ENCODE assay signal across 1 cellular context in the genomic region with DNA sequence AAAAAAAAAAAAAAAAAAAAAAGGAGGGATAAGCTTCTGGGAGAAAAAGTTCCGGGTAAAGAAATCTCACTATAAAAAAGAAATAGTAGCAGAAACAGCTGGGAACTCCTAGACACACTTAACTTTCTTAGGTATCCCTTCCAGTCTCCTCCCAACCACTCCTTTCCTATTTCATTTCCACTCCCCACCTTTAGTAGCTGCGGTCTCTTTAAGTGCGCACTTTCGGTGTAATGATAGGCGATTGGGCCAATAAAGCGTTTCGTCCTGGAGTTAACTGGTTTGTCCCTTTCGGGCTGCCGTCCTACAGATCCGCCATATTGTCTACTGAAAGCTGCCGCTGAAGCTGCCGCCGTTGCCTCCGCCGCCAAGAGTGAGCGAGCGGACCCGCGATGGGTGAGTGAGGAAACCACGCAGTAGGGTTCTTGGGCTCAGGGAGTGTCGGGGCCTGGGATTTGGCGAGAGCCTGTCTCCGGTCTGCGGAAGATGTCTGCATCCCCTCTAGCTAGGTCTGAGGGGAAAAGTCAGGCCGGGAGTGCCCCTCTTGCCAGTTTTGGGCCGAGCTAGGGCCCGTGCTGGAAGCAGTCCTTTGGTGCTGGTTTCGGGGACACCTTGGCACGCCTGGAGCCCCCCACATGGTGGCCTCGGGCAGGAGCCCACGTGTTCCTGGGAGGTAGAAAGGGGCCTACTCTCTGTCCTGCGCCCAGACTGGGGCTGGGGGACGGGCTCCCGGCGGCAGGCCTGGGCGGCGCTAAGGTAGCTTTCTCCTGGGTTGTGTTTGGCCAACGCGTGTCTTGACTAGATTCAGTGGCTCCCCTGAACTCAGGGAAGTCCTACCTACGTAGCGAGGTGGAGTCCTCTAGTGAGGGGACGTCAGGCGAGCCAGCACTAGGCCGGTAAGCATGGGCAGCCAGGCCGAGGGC.
TF ChIP-seq lines count a peak whose summit lies in the region.

A gene (plus strand): TSS at position 315 of the 920 bp plus-strand sequence. CDS start 75 bp downstream, at position 390.

TF ChIP-seq in K562, 482 proteins besides CTCF, POLR2A, EP300 and RAD21 (continued from another document and continues in another):
- TF ChIP-seq, protein P1, sequence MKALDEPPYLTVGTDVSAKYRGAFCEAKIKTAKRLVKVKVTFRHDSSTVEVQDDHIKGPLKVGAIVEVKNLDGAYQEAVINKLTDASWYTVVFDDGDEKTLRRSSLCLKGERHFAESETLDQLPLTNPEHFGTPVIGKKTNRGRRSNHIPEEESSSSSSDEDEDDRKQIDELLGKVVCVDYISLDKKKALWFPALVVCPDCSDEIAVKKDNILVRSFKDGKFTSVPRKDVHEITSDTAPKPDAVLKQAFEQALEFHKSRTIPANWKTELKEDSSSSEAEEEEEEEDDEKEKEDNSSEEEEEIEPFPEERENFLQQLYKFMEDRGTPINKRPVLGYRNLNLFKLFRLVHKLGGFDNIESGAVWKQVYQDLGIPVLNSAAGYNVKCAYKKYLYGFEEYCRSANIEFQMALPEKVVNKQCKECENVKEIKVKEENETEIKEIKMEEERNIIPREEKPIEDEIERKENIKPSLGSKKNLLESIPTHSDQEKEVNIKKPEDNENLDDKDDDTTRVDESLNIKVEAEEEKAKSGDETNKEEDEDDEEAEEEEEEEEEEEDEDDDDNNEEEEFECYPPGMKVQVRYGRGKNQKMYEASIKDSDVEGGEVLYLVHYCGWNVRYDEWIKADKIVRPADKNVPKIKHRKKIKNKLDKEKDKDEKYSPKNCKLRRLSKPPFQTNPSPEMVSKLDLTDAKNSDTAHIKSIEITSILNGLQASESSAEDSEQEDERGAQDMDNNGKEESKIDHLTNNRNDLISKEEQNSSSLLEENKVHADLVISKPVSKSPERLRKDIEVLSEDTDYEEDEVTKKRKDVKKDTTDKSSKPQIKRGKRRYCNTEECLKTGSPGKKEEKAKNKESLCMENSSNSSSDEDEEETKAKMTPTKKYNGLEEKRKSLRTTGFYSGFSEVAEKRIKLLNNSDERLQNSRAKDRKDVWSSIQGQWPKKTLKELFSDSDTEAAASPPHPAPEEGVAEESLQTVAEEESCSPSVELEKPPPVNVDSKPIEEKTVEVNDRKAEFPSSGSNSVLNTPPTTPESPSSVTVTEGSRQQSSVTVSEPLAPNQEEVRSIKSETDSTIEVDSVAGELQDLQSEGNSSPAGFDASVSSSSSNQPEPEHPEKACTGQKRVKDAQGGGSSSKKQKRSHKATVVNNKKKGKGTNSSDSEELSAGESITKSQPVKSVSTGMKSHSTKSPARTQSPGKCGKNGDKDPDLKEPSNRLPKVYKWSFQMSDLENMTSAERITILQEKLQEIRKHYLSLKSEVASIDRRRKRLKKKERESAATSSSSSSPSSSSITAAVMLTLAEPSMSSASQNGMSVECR (CRISPR knock-in tag; IDR thresholded peaks at IDR 0.05): peak; percentile 87
- TF ChIP-seq, protein P2, sequence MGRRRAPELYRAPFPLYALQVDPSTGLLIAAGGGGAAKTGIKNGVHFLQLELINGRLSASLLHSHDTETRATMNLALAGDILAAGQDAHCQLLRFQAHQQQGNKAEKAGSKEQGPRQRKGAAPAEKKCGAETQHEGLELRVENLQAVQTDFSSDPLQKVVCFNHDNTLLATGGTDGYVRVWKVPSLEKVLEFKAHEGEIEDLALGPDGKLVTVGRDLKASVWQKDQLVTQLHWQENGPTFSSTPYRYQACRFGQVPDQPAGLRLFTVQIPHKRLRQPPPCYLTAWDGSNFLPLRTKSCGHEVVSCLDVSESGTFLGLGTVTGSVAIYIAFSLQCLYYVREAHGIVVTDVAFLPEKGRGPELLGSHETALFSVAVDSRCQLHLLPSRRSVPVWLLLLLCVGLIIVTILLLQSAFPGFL (CRISPR knock-in tag; IDR thresholded peaks at IDR 0.05): 0 out of 2 replicates have a peak, but pooled peaks have one; percentile 56
- TF ChIP-seq ZNF766 (CRISPR knock-in tag; conservative IDR thresholded peaks at IDR 0.05): 0 out of 2 replicates have a peak, but pooled peaks have one; percentile 8
- no peak for TF ChIP-seq ZBTB17 (CRISPR knock-in tag; IDR thresholded peaks at IDR 0.05)
- TF ChIP-seq, protein P3, sequence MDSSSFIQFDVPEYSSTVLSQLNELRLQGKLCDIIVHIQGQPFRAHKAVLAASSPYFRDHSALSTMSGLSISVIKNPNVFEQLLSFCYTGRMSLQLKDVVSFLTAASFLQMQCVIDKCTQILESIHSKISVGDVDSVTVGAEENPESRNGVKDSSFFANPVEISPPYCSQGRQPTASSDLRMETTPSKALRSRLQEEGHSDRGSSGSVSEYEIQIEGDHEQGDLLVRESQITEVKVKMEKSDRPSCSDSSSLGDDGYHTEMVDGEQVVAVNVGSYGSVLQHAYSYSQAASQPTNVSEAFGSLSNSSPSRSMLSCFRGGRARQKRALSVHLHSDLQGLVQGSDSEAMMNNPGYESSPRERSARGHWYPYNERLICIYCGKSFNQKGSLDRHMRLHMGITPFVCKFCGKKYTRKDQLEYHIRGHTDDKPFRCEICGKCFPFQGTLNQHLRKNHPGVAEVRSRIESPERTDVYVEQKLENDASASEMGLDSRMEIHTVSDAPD (CRISPR knock-in tag; IDR thresholded peaks at IDR 0.05): no peak
- 0 out of 2 replicates have a peak, but pooled peaks have one; percentile 3 for TF ChIP-seq TAL1 (IDR thresholded peaks at IDR 0.05)
- TF ChIP-seq NFYB (IDR thresholded peaks at IDR 0.05; ENCODE audit: extremely low read depth, insufficient read length): no peak
- peak; percentile 74 for TF ChIP-seq BRD9 (IDR thresholded peaks at IDR 0.05; ENCODE audit: low read depth, partially characterized antibody)
- peak in 1 of 2 experiments; percentile 47; a peak in 1 of 4 replicates for TF ChIP-seq TBL1XR1 (IDR thresholded peaks at IDR 0.05; ENCODE audit: low read length in 2 of 2)
- no peak for TF ChIP-seq JUNB (CRISPR knock-in tag; conservative IDR thresholded peaks at IDR 0.05)
- peak; percentile 100 for TF ChIP-seq MTA3 (IDR thresholded peaks at IDR 0.05; ENCODE audit: borderline replicate concordance)
- no peak for TF ChIP-seq PPARD (CRISPR knock-in tag; IDR thresholded peaks at IDR 0.05)
- TF ChIP-seq, protein P4, sequence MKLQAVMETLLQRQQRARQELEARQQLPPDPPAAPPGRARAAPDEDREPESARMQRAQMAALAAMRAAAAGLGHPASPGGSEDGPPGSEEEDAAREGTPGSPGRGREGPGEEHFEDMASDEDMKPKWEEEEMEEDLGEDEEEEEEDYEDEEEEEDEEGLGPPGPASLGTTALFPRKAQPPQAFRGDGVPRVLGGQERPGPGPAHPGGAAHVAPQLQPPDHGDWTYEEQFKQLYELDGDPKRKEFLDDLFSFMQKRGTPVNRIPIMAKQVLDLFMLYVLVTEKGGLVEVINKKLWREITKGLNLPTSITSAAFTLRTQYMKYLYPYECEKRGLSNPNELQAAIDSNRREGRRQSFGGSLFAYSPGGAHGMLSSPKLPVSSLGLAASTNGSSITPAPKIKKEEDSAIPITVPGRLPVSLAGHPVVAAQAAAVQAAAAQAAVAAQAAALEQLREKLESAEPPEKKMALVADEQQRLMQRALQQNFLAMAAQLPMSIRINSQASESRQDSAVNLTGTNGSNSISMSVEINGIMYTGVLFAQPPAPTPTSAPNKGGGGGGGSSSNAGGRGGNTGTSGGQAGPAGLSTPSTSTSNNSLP (IDR thresholded peaks at IDR 0.05; ENCODE audit: borderline replicate concordance, low read depth, low read length): peak; percentile 95
- TF ChIP-seq CBFA2T2 (conservative IDR thresholded peaks at IDR 0.05): no peak
- no peak for TF ChIP-seq POLR3G (IDR thresholded peaks at IDR 0.05; ENCODE audit: extremely low read depth, insufficient read length, insufficient replicate concordance)
- TF ChIP-seq ARNT (IDR thresholded peaks at IDR 0.05): peak; percentile 21 to 67; a peak in 2 of 4 replicates
- TF ChIP-seq SAFB2 (IDR thresholded peaks at IDR 0.05; ENCODE audit: borderline replicate concordance, low read depth, low read length, severe bottlenecking): no peak
- TF ChIP-seq, protein P5, sequence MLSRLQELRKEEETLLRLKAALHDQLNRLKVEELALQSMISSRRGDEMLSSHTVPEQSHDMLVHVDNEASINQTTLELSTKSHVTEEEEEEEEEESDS (CRISPR knock-in tag; IDR thresholded peaks at IDR 0.05): no peak
- TF ChIP-seq, protein P6, sequence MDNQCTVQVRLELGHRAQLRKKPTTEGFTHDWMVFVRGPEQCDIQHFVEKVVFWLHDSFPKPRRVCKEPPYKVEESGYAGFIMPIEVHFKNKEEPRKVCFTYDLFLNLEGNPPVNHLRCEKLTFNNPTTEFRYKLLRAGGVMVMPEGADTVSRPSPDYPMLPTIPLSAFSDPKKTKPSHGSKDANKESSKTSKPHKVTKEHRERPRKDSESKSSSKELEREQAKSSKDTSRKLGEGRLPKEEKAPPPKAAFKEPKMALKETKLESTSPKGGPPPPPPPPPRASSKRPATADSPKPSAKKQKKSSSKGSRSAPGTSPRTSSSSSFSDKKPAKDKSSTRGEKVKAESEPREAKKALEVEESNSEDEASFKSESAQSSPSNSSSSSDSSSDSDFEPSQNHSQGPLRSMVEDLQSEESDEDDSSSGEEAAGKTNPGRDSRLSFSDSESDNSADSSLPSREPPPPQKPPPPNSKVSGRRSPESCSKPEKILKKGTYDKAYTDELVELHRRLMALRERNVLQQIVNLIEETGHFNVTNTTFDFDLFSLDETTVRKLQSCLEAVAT (IDR thresholded peaks at IDR 0.05): peak in 1 of 2 experiments; percentile 25; a peak in 1 of 4 replicates
- peak; percentile 77 for TF ChIP-seq FOXM1 (IDR thresholded peaks at IDR 0.05; ENCODE audit: low read depth)
- 0 out of 2 replicates have a peak, but pooled peaks have one; percentile 65 for TF ChIP-seq FOXM1 (CRISPR knock-in tag; IDR thresholded peaks at IDR 0.05; ENCODE audit: low read depth)
- no peak for TF ChIP-seq ZNF707 (CRISPR knock-in tag; conservative IDR thresholded peaks at IDR 0.05)
- TF ChIP-seq STAT5B (CRISPR knock-in tag; IDR thresholded peaks at IDR 0.05): no peak
- TF ChIP-seq, protein P7, sequence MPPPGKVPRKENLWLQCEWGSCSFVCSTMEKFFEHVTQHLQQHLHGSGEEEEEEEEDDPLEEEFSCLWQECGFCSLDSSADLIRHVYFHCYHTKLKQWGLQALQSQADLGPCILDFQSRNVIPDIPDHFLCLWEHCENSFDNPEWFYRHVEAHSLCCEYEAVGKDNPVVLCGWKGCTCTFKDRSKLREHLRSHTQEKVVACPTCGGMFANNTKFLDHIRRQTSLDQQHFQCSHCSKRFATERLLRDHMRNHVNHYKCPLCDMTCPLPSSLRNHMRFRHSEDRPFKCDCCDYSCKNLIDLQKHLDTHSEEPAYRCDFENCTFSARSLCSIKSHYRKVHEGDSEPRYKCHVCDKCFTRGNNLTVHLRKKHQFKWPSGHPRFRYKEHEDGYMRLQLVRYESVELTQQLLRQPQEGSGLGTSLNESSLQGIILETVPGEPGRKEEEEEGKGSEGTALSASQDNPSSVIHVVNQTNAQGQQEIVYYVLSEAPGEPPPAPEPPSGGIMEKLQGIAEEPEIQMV (tag; conservative IDR thresholded peaks at IDR 0.05; ENCODE audit: low read depth): no peak
- peak; percentile 64; the same call in 1 of the 2 replicates for TF ChIP-seq MTA1 (IDR thresholded peaks at IDR 0.05; ENCODE audit: borderline replicate concordance)
- TF ChIP-seq, protein P8, sequence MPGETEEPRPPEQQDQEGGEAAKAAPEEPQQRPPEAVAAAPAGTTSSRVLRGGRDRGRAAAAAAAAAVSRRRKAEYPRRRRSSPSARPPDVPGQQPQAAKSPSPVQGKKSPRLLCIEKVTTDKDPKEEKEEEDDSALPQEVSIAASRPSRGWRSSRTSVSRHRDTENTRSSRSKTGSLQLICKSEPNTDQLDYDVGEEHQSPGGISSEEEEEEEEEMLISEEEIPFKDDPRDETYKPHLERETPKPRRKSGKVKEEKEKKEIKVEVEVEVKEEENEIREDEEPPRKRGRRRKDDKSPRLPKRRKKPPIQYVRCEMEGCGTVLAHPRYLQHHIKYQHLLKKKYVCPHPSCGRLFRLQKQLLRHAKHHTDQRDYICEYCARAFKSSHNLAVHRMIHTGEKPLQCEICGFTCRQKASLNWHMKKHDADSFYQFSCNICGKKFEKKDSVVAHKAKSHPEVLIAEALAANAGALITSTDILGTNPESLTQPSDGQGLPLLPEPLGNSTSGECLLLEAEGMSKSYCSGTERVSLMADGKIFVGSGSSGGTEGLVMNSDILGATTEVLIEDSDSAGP (CRISPR knock-in tag; IDR thresholded peaks at IDR 0.05): peak; percentile 98
- TF ChIP-seq, protein P9, sequence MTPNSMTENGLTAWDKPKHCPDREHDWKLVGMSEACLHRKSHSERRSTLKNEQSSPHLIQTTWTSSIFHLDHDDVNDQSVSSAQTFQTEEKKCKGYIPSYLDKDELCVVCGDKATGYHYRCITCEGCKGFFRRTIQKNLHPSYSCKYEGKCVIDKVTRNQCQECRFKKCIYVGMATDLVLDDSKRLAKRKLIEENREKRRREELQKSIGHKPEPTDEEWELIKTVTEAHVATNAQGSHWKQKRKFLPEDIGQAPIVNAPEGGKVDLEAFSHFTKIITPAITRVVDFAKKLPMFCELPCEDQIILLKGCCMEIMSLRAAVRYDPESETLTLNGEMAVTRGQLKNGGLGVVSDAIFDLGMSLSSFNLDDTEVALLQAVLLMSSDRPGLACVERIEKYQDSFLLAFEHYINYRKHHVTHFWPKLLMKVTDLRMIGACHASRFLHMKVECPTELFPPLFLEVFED (CRISPR knock-in tag; conservative IDR thresholded peaks at IDR 0.05): no peak
- TF ChIP-seq FOS (IDR thresholded peaks at IDR 0.05; ENCODE audit: extremely low read depth, insufficient read length): no peak
- TF ChIP-seq PHF20 (IDR thresholded peaks at IDR 0.05; ENCODE audit: partially characterized antibody): peak; percentile 74
- 0 out of 2 replicates have a peak, but pooled peaks have one; percentile 11 for TF ChIP-seq MEF2A (IDR thresholded peaks at IDR 0.05; ENCODE audit: control insufficient read depth, low read depth, low read length)
- TF ChIP-seq HDAC2 (IDR thresholded peaks at IDR 0.05): peak; percentile 30; the same call in 1 of the 2 replicates
- peak; percentile 73 for TF ChIP-seq ATF7 (IDR thresholded peaks at IDR 0.05)
